ENCODE assay signal across 8 cellular contexts in genomic region chr22:43151251-43152000, GRCh38. TPM values are rescaled to one million over a fixed set of nuclear protein-coding genes. Genes with fewer than 3 reads are reported as not detected.
DNase-seq lines count a peak whose midpoint lies in the region; ATAC-seq lines count a peak whose summit lies in the region.

Gene TSPO (plus strand): TSS chr22:43151559. CDS start chr22:43159239, 7,680 bp downstream.

- no peaks in the 10 kb centered on the region for H3K27me3 ChIP-seq in mucosa of rectum (ENCODE audit: control insufficient read depth in 2 of 2, insufficient read depth in 2 of 2, low read length in 2 of 2)

- DNase-seq in DMS153 treated with DMSO at 0.1 percent for 48 hours (lab: John Stamatoyannopoulos, UW; ENCODE audit: unreplicated experiment) = peak; percentile 7
- no peak for DNase-seq in DMS153 (lab: John Stamatoyannopoulos, UW)
- peak; percentile 11 for DNase-seq in NOMO-1 treated with DMSO at 0.1 percent for 48 hours (lab: John Stamatoyannopoulos, UW; ENCODE audit: unreplicated experiment)
- peak; percentile 72 to 79 for DNase-seq in activated T-cell treated with anti-CD3 and anti-CD28 coated beads, Interleukin-2, amount 50 U/mL, for 48 hours
- DNase-seq in stimulated activated CD8-positive, alpha-beta memory T cell treated with anti-CD3 and anti-CD28 coated beads, Interleukin-4, amount 100 ng/mL, for 48 hours = peak; percentile 73
- no peak for DNase-seq in OCI-M2 (lab: John Stamatoyannopoulos, UW; ENCODE audit: unreplicated experiment)

- H3K36me3 ChIP-seq in mucosa of rectum (ENCODE audit: control insufficient read depth in 2 of 2, insufficient read depth in 2 of 2, low read length in 2 of 2) = peaks cover 0 to 4% of the 10 kb centered on the region in 2 donors

- peak within 1 kb of the TSS; percentile 89 to 95 for H3K9ac ChIP-seq in mucosa of rectum (ENCODE audit: low read depth in 1 of 2, low read length in 2 of 2)

- H3K4me3 ChIP-seq in mucosa of rectum (ENCODE audit: low read length in 2 of 2) = peak within 1 kb of the TSS; percentile 76 to 84

- peaks cover 22 to 33% of the 10 kb centered on the region in 2 donors for H3K4me1 ChIP-seq in mucosa of rectum (ENCODE audit: control insufficient read depth in 2 of 2, insufficient read depth in 2 of 2, low read length in 2 of 2)

- peak within 1 kb of the TSS; percentile 95 to 97 for H3K27ac ChIP-seq in mucosa of rectum (ENCODE audit: low read depth in 2 of 2, low read length in 2 of 2)

- no peaks in the 10 kb centered on the region for H3K9me3 ChIP-seq in mucosa of rectum (ENCODE audit: control insufficient read depth in 2 of 2, low read length in 2 of 2)

- peak; percentile 68 for ATAC-seq in esophagus mucosa

RNA-seq across cellular contexts. Expression of gene TSPO, which starts in this region (rescaled TPM):
- total RNA-seq in esophagus mucosa = 435 TPM

Comparison
In these comparisons a context has a peak if more than half of its experiments do, and no peak if none do; other contexts are left out.
1. DNase-seq: peak in DMS153 treated with DMSO at 0.1 percent for 48 hours (single experiment), NOMO-1 treated with DMSO at 0.1 percent for 48 hours (single experiment), activated T-cell treated with anti-CD3 and anti-CD28 coated beads, Interleukin-2, amount 50 U/mL, for 48 hours (2 of 2) and stimulated activated CD8-positive, alpha-beta memory T cell treated with anti-CD3 and anti-CD28 coated beads, Interleukin-4, amount 100 ng/mL, for 48 hours (single experiment); none in DMS153 (single experiment) and OCI-M2 (single experiment).